Comparison of ENCODE assay signal across 1 cellular context in genomic region chr2:201618744-201619654, GRCh38.
TF ChIP-seq lines count a peak whose summit lies in the region.

No MANE protein-coding gene starts in this region.

TF ChIP-seq in SK-N-SH, 30 proteins besides CTCF, POLR2A, EP300 and RAD21 (continued from another document):
- no peak for TF ChIP-seq ZBTB33 (IDR thresholded peaks at IDR 0.05; ENCODE audit: borderline replicate concordance, low read depth)
- TF ChIP-seq EZH2phosphoT487 (IDR thresholded peaks at IDR 0.05; ENCODE audit: borderline replicate concordance, low read depth): no peak
- no peak for TF ChIP-seq CHD2 (IDR thresholded peaks at IDR 0.05; ENCODE audit: low read length, partially characterized antibody)
- no peak for TF ChIP-seq SIN3A (IDR thresholded peaks at IDR 0.05; ENCODE audit: borderline replicate concordance, low read depth, low read length)
- no peak for TF ChIP-seq YY1 (IDR thresholded peaks at IDR 0.05; ENCODE audit: low read depth)
- TF ChIP-seq FOXM1 (IDR thresholded peaks at IDR 0.05; ENCODE audit: low read depth): no peak
- TF ChIP-seq TAF1 (IDR thresholded peaks at IDR 0.05; ENCODE audit: borderline replicate concordance, low read depth, low read length): no peak
- no peak for TF ChIP-seq RFX5 (IDR thresholded peaks at IDR 0.05; ENCODE audit: low read length)
- no peak for TF ChIP-seq ELF1 (IDR thresholded peaks at IDR 0.05)
- TF ChIP-seq IRF3 (IDR thresholded peaks at IDR 0.05; ENCODE audit: low read depth, low read length): no peak
